ENCODE assay signal across 1 cellular context in genomic region chr16:66961065-66961744, GRCh38.
TF ChIP-seq lines count a peak whose summit lies in the region.

Gene CES3 (plus strand): TSS chr16:66961266. CDS start chr16:66961308, 42 bp downstream.

TF ChIP-seq in HepG2, 621 proteins besides CTCF, POLR2A, EP300 and RAD21 (continued from another document and continues in another):
- TF ChIP-seq, protein P1, sequence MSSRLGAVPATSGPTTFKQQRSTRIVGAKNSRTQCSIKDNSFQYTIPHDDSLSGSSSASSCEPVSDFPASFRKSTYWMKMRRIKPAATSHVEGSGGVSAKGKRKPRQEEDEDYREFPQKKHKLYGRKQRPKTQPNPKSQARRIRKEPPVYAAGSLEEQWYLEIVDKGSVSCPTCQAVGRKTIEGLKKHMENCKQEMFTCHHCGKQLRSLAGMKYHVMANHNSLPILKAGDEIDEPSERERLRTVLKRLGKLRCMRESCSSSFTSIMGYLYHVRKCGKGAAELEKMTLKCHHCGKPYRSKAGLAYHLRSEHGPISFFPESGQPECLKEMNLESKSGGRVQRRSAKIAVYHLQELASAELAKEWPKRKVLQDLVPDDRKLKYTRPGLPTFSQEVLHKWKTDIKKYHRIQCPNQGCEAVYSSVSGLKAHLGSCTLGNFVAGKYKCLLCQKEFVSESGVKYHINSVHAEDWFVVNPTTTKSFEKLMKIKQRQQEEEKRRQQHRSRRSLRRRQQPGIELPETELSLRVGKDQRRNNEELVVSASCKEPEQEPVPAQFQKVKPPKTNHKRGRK (CRISPR knock-in tag; IDR thresholded peaks at IDR 0.05), result peak; percentile 82; the same call in 1 of the 2 replicates
- TF ChIP-seq HDAC1 (CRISPR knock-in tag; IDR thresholded peaks at IDR 0.05) (peak; percentile 53; the same call in 1 of the 2 replicates), ZNF136 (CRISPR knock-in tag; IDR thresholded peaks at IDR 0.05; ENCODE audit: low read depth) (no peak), ZNF629 (CRISPR knock-in tag; conservative IDR thresholded peaks at IDR 0.05) (peak; percentile 20; the same call in 1 of the 2 replicates), POGK (CRISPR knock-in tag; conservative IDR thresholded peaks at IDR 0.05) (peak; percentile 68; the same call in 1 of the 2 replicates), NRL (CRISPR knock-in tag; IDR thresholded peaks at IDR 0.05; ENCODE audit: borderline replicate concordance) (peak; percentile 48; the same call in 1 of the 2 replicates), HCFC1 (IDR thresholded peaks at IDR 0.05; ENCODE audit: low read depth, low read length) (no peak), PAX8 (CRISPR knock-in tag; IDR thresholded peaks at IDR 0.05; ENCODE audit: borderline replicate concordance) (0 out of 2 replicates have a peak, but pooled peaks have one; percentile 83), ZNF543 (CRISPR knock-in tag; IDR thresholded peaks at IDR 0.05) (0 out of 2 replicates have a peak, but pooled peaks have one; percentile 54), HOMEZ (CRISPR knock-in tag; IDR thresholded peaks at IDR 0.05; ENCODE audit: low read depth) (peak; percentile 69; the same call in 1 of the 2 replicates), MEF2D (CRISPR knock-in tag; IDR thresholded peaks at IDR 0.05) (0 out of 2 replicates have a peak, but pooled peaks have one; percentile 42), GATAD1 (CRISPR knock-in tag; IDR thresholded peaks at IDR 0.05) (peak; percentile 79), ZFP36L2 (CRISPR knock-in tag; IDR thresholded peaks at IDR 0.05) (no peak), SMC3 (IDR thresholded peaks at IDR 0.05; ENCODE audit: low read length) (peak; percentile 38; the same call in 1 of the 2 replicates), MLX (CRISPR knock-in tag; IDR thresholded peaks at IDR 0.05) (no peak), HIVEP1 (CRISPR knock-in tag; IDR thresholded peaks at IDR 0.05) (no peak), GTF3A (CRISPR knock-in tag; conservative IDR thresholded peaks at IDR 0.05) (0 out of 2 replicates have a peak, but pooled peaks have one; percentile 19), SAP130 (CRISPR knock-in tag; IDR thresholded peaks at IDR 0.05; ENCODE audit: low read depth) (peak; percentile 80), YEATS4 (CRISPR knock-in tag; IDR thresholded peaks at IDR 0.05; ENCODE audit: borderline replicate concordance) (peak; percentile 71; the same call in 1 of the 2 replicates), ZNF546 (CRISPR knock-in tag; conservative IDR thresholded peaks at IDR 0.05) (no peak), HMG20A (CRISPR knock-in tag; IDR thresholded peaks at IDR 0.05; ENCODE audit: borderline replicate concordance) (0 out of 2 replicates have a peak, but pooled peaks have one; percentile 11), ATF7-NPFF (CRISPR knock-in tag; IDR thresholded peaks at IDR 0.05; ENCODE audit: low read depth) (peak; percentile 65; the same call in 1 of the 2 replicates), MAZ (IDR thresholded peaks at IDR 0.05; ENCODE audit: borderline replicate concordance, low read depth, low read length) (no peak; the same call in 1 of the 2 replicates), MAZ (CRISPR knock-in tag; IDR thresholded peaks at IDR 0.05; ENCODE audit: low read depth) (peak; percentile 37; the same call in 1 of the 2 replicates), MIER3 (CRISPR knock-in tag; IDR thresholded peaks at IDR 0.05; ENCODE audit: borderline replicate concordance) (peak; percentile 84; the same call in 1 of the 2 replicates), RXRA (CRISPR knock-in tag; IDR thresholded peaks at IDR 0.05) (peak; percentile 58; the same call in 1 of the 2 replicates), KAT7 (CRISPR knock-in tag; IDR thresholded peaks at IDR 0.05; ENCODE audit: borderline replicate concordance) (peak; percentile 59; the same call in 1 of the 2 replicates), TEAD3 (CRISPR knock-in tag; optimal IDR thresholded peaks at IDR 0.05; ENCODE audit: borderline replicate concordance) (peak; percentile 48), ZFP37 (CRISPR knock-in tag; IDR thresholded peaks at IDR 0.05; ENCODE audit: borderline replicate concordance) (peak; percentile 31; the same call in 1 of the 2 replicates), ZNF10 (CRISPR knock-in tag; IDR thresholded peaks at IDR 0.05; ENCODE audit: borderline replicate concordance, low read depth) (no peak), SMARCC2 (IDR thresholded peaks at IDR 0.05) (no peak), EZH2 (conservative IDR thresholded peaks at IDR 0.05; ENCODE audit: low read depth, low read length) (no peak), MED1 (CRISPR knock-in tag; IDR thresholded peaks at IDR 0.05) (peak; percentile 41; the same call in 1 of the 2 replicates), ZZZ3 (CRISPR knock-in tag; IDR thresholded peaks at IDR 0.05; ENCODE audit: borderline replicate concordance) (peak; percentile 46; the same call in 1 of the 2 replicates), ZNF619 (CRISPR knock-in tag; IDR thresholded peaks at IDR 0.05) (peak; percentile 76; the same call in 1 of the 2 replicates), TAF1 (CRISPR knock-in tag; IDR thresholded peaks at IDR 0.05) (peak; percentile 50; the same call in 1 of the 2 replicates), IRX3 (CRISPR knock-in tag; IDR thresholded peaks at IDR 0.05; ENCODE audit: borderline replicate concordance, low read depth) (no peak; the same call in 1 of the 2 replicates), MAFF (IDR thresholded peaks at IDR 0.05; ENCODE audit: low read depth, low read length) (no peak), SUZ12 (IDR thresholded peaks at IDR 0.05; ENCODE audit: low read depth, low read length) (no peak), PRDM10 (CRISPR knock-in tag; IDR thresholded peaks at IDR 0.05; ENCODE audit: low read depth) (peak; percentile 48; the same call in 1 of the 2 replicates), MBD4 (IDR thresholded peaks at IDR 0.05; ENCODE audit: borderline replicate concordance, low read length) (no peak), ZNF777 (CRISPR knock-in tag; IDR thresholded peaks at IDR 0.05) (peak; percentile 73), ZNF263 (CRISPR knock-in tag; IDR thresholded peaks at IDR 0.05) (no peak; the same call in 1 of the 2 replicates), HNRNPH1 (optimal IDR thresholded peaks at IDR 0.05; ENCODE audit: low read depth, low read length) (no peak), ZNF589 (CRISPR knock-in tag; conservative IDR thresholded peaks at IDR 0.05) (0 out of 2 replicates have a peak, but pooled peaks have one; percentile 6), ZKSCAN8 (CRISPR knock-in tag; IDR thresholded peaks at IDR 0.05; ENCODE audit: borderline replicate concordance) (peak; percentile 66; the same call in 1 of the 2 replicates)
- TF ChIP-seq, protein P2, sequence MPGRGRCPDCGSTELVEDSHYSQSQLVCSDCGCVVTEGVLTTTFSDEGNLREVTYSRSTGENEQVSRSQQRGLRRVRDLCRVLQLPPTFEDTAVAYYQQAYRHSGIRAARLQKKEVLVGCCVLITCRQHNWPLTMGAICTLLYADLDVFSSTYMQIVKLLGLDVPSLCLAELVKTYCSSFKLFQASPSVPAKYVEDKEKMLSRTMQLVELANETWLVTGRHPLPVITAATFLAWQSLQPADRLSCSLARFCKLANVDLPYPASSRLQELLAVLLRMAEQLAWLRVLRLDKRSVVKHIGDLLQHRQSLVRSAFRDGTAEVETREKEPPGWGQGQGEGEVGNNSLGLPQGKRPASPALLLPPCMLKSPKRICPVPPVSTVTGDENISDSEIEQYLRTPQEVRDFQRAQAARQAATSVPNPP (CRISPR knock-in tag; IDR thresholded peaks at IDR 0.05), result no peak
- TF ChIP-seq, protein P3, sequence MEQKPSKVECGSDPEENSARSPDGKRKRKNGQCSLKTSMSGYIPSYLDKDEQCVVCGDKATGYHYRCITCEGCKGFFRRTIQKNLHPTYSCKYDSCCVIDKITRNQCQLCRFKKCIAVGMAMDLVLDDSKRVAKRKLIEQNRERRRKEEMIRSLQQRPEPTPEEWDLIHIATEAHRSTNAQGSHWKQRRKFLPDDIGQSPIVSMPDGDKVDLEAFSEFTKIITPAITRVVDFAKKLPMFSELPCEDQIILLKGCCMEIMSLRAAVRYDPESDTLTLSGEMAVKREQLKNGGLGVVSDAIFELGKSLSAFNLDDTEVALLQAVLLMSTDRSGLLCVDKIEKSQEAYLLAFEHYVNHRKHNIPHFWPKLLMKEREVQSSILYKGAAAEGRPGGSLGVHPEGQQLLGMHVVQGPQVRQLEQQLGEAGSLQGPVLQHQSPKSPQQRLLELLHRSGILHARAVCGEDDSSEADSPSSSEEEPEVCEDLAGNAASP (CRISPR knock-in tag; IDR thresholded peaks at IDR 0.05; ENCODE audit: borderline replicate concordance), result peak; percentile 29; the same call in 1 of the 2 replicates
- TF ChIP-seq, protein P4, sequence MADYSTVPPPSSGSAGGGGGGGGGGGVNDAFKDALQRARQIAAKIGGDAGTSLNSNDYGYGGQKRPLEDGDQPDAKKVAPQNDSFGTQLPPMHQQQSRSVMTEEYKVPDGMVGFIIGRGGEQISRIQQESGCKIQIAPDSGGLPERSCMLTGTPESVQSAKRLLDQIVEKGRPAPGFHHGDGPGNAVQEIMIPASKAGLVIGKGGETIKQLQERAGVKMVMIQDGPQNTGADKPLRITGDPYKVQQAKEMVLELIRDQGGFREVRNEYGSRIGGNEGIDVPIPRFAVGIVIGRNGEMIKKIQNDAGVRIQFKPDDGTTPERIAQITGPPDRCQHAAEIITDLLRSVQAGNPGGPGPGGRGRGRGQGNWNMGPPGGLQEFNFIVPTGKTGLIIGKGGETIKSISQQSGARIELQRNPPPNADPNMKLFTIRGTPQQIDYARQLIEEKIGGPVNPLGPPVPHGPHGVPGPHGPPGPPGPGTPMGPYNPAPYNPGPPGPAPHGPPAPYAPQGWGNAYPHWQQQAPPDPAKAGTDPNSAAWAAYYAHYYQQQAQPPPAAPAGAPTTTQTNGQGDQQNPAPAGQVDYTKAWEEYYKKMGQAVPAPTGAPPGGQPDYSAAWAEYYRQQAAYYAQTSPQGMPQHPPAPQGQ (CRISPR knock-in tag; IDR thresholded peaks at IDR 0.05; ENCODE audit: borderline replicate concordance), result no peak
- TF ChIP-seq, protein P5, sequence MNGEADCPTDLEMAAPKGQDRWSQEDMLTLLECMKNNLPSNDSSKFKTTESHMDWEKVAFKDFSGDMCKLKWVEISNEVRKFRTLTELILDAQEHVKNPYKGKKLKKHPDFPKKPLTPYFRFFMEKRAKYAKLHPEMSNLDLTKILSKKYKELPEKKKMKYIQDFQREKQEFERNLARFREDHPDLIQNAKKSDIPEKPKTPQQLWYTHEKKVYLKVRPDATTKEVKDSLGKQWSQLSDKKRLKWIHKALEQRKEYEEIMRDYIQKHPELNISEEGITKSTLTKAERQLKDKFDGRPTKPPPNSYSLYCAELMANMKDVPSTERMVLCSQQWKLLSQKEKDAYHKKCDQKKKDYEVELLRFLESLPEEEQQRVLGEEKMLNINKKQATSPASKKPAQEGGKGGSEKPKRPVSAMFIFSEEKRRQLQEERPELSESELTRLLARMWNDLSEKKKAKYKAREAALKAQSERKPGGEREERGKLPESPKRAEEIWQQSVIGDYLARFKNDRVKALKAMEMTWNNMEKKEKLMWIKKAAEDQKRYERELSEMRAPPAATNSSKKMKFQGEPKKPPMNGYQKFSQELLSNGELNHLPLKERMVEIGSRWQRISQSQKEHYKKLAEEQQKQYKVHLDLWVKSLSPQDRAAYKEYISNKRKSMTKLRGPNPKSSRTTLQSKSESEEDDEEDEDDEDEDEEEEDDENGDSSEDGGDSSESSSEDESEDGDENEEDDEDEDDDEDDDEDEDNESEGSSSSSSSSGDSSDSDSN (CRISPR knock-in tag; IDR thresholded peaks at IDR 0.05), result peak; percentile 61
